In the genomic region with DNA sequence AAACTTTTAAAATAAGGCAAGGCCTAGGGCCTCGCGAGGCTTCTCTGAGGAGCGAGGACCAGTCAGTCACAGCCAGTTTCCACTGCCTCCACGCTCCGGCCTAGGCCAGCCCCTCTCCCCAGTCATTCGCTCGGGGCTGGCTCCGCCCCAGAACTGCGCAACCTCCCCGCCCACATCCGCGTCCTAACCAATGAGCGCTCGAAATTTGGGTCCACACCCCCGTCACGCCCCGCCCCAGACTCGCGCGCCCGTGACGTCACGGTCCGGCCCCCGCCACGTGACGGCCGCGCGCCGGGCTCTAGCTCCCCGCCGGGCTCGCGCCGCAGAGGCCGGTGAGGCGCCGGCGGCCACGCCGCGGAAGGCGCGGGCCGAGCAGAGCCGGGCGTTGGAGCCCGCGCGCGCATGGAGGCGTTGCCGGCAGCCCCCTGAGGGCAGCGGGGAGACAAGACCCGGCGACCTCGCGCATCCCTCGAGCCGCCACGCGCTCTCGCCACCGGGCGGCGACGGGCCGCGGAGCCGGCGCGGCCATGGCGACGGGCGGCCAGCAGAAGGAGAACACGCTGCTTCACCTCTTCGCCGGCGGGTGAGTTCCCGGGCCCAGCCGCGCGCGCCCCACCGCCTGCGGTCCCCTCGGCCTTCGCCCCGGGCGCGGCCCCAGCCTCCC, we compare ENCODE assay signal across 8 cellular contexts. TPM values are rescaled to one million over a fixed set of nuclear protein-coding genes. Genes with fewer than 3 reads are reported as not detected.
DNase-seq lines count a peak whose midpoint lies in the region; ATAC-seq lines count a peak whose summit lies in the region.

A gene with protein sequence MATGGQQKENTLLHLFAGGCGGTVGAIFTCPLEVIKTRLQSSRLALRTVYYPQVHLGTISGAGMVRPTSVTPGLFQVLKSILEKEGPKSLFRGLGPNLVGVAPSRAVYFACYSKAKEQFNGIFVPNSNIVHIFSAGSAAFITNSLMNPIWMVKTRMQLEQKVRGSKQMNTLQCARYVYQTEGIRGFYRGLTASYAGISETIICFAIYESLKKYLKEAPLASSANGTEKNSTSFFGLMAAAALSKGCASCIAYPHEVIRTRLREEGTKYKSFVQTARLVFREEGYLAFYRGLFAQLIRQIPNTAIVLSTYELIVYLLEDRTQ (plus strand): TSS at position 301 of the 664 bp plus-strand sequence. CDS start 227 bp downstream, at position 528.

- ATAC-seq in GM21367 (IDR thresholded peaks at IDR 0.05; ENCODE audit: unreplicated experiment) = peak; percentile 88

- peak within 1 kb of the TSS; percentile 97 for H3K4me2 ChIP-seq in mesendoderm (ENCODE audit: low read length)

- no peak within 1 kb of the TSS for H2BK15ac ChIP-seq in mesendoderm (replicated peaks; ENCODE audit: low read depth)

- H3K27ac ChIP-seq in mesendoderm (ENCODE audit: low read depth, low read length) = peak within 1 kb of the TSS; percentile 22

- no peaks in the 10 kb centered on the region for H3K9me3 ChIP-seq in endocrine pancreas (ENCODE audit: control insufficient read depth, low read length)

- H2BK5ac ChIP-seq in mesendoderm (ENCODE audit: low read length) = no peak within 1 kb of the TSS

- peaks cover 26% of the 10 kb centered on the region for H3K79me2 ChIP-seq in mesendoderm (ENCODE audit: control insufficient read depth, insufficient read depth, low read length)

- DNase-seq in COR-L47 (lab: John Stamatoyannopoulos, UW) (peak; percentile 96), HT1080 (ENCODE audit: low read depth) (peak; percentile 93), NOMO-1 (lab: John Stamatoyannopoulos, UW; ENCODE audit: unreplicated experiment in 2 of 2) (peak; percentile 91 to 97), mesendoderm (peak; percentile 98)
- DNase-seq in activated CD8-positive, alpha-beta memory T cell treated with anti-CD3 and anti-CD28 coated beads for 48 hours (ENCODE audit: low read depth in 2 of 3, low spot score in 2 of 3) = peak; percentile 95 to 98 (median 98)
- DNase-seq in stimulated activated CD8-positive, alpha-beta memory T cell treated with anti-CD3 and anti-CD28 coated beads, Interleukin-12 subunit alpha, Interleukin-12 subunit beta, amount 100 ng/mL, for 4 hours (ENCODE audit: low read depth) = peak; percentile 93

- H3K23ac ChIP-seq in mesendoderm (ENCODE audit: low read length) = peak within 1 kb of the TSS; percentile 80

- peak within 1 kb of the TSS; percentile 91 for H3K56ac ChIP-seq in mesendoderm (ENCODE audit: low read length)

- H3K36me3 ChIP-seq in endocrine pancreas (ENCODE audit: control insufficient read depth, insufficient read depth, low read length) = no peaks in the 10 kb centered on the region
- no peaks in the 10 kb centered on the region for H3K36me3 ChIP-seq in mesendoderm (ENCODE audit: control insufficient read depth, insufficient read depth, low read length)

- no peak within 1 kb of the TSS for H2BK120ac ChIP-seq in mesendoderm (ENCODE audit: low read depth, low read length)

- H3K18ac ChIP-seq in mesendoderm (ENCODE audit: low read length) = peak within 1 kb of the TSS; percentile 57

- H3K9ac ChIP-seq in endocrine pancreas (ENCODE audit: control insufficient read depth, insufficient read depth, low read length) (peak within 1 kb of the TSS; percentile 79), mesendoderm (ENCODE audit: low read length) (peak within 1 kb of the TSS; percentile 91)

- H3K4me1 ChIP-seq in endocrine pancreas (ENCODE audit: control insufficient read depth, insufficient read depth, low read length) (no peaks in the 10 kb centered on the region), mesendoderm (ENCODE audit: control insufficient read depth, low read depth, low read length) (peaks cover 2% of the 10 kb centered on the region)

- H4K8ac ChIP-seq in mesendoderm (ENCODE audit: low read depth, low read length) = no peak within 1 kb of the TSS

- H3K79me1 ChIP-seq in mesendoderm (ENCODE audit: low read length) = peaks cover 8% of the 10 kb centered on the region

- no peak within 1 kb of the TSS for H2AK5ac ChIP-seq in mesendoderm (ENCODE audit: low read length)

- H3K27me3 ChIP-seq in endocrine pancreas (ENCODE audit: control insufficient read depth, insufficient read depth, low read length) (no peaks in the 10 kb centered on the region), mesendoderm (ENCODE audit: insufficient read depth, low read length, poor library complexity) (no peaks in the 10 kb centered on the region)

- no CpG with 5 or more reads among the region's 92 CpGs for WGBS in mesendoderm (ENCODE audit: extremely low coverage, insufficient coverage, low lambda C conversion rate)

- no peak within 1 kb of the TSS for H3K4ac ChIP-seq in mesendoderm (ENCODE audit: low read depth, low read length)

- H4K5ac ChIP-seq in mesendoderm (ENCODE audit: low read length) = no peak within 1 kb of the TSS

- H3K4me3 ChIP-seq in endocrine pancreas (ENCODE audit: control insufficient read depth, insufficient read depth, low read length) = peak within 1 kb of the TSS; percentile 50
- peak within 1 kb of the TSS; percentile 90 for H3K4me3 ChIP-seq in mesendoderm (ENCODE audit: low read length)

RNA-seq across cellular contexts. Expression of the gene that starts here (rescaled TPM):
- 11.2 and 12.4 TPM in 2 replicates for total RNA-seq in HT1080 (2014; rRNA removed; shearing (Covaris generic))
- 6.2 and 7.7 TPM in 2 replicates for polyA plus RNA-seq in HT1080 (2015; cell fraction: cytosol; rRNA removed)
- polyA plus RNA-seq in HT1080 (2015; cell fraction: nucleus; rRNA removed) = 2.0 and 2.4 TPM in 2 replicates
- 13.1 TPM for polyA plus RNA-seq in mesendoderm (2013, experiment 1 of 2)
- 13.0 TPM for polyA plus RNA-seq in mesendoderm (2013, experiment 2 of 2)

Comparison
In these comparisons a context has a peak if more than half of its experiments do, and no peak if none do; other contexts are left out.
1. Peak in every context shown above with its lines: DNase-seq, ATAC-seq, H3K4me3 ChIP-seq and H3K27ac ChIP-seq.